1 cellular context compared by ENCODE assay signal in genomic region chr4:89125901-89126435, GRCh38.
TF ChIP-seq lines count a peak whose summit lies in the region.

No MANE protein-coding gene starts in this region.

TF ChIP-seq in HepG2, 621 proteins besides CTCF, POLR2A, EP300 and RAD21 (continued from another document):
- no peak for TF ChIP-seq STAT6 (CRISPR knock-in tag; IDR thresholded peaks at IDR 0.05; ENCODE audit: borderline replicate concordance)
